1 cellular context compared by ENCODE assay signal in the genomic region with DNA sequence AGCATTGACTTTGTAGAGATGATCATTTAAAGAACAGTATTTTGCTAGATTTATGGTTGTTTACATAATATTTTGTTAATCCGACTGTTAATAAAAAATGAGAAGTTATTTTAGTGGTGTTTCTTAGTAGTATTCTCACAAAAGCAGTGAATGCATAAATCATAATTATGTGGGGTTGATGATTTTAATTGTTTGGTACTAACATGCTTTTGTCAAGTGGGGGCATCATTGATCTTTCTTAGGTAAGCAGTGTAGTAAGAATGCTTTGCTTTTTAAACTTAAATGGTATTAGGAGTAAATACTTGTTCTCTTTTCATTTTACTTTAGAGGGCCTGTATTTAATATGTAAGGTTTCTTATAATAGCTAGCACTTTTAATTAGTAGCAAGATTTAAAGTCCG.
TF ChIP-seq lines count a peak whose summit lies in the region.

No MANE protein-coding gene starts in this region.

TF ChIP-seq in HCT116, 20 proteins besides CTCF, POLR2A, EP300 and RAD21:
- TF ChIP-seq, protein P1, sequence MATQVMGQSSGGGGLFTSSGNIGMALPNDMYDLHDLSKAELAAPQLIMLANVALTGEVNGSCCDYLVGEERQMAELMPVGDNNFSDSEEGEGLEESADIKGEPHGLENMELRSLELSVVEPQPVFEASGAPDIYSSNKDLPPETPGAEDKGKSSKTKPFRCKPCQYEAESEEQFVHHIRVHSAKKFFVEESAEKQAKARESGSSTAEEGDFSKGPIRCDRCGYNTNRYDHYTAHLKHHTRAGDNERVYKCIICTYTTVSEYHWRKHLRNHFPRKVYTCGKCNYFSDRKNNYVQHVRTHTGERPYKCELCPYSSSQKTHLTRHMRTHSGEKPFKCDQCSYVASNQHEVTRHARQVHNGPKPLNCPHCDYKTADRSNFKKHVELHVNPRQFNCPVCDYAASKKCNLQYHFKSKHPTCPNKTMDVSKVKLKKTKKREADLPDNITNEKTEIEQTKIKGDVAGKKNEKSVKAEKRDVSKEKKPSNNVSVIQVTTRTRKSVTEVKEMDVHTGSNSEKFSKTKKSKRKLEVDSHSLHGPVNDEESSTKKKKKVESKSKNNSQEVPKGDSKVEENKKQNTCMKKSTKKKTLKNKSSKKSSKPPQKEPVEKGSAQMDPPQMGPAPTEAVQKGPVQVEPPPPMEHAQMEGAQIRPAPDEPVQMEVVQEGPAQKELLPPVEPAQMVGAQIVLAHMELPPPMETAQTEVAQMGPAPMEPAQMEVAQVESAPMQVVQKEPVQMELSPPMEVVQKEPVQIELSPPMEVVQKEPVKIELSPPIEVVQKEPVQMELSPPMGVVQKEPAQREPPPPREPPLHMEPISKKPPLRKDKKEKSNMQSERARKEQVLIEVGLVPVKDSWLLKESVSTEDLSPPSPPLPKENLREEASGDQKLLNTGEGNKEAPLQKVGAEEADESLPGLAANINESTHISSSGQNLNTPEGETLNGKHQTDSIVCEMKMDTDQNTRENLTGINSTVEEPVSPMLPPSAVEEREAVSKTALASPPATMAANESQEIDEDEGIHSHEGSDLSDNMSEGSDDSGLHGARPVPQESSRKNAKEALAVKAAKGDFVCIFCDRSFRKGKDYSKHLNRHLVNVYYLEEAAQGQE (IDR thresholded peaks at IDR 0.05; ENCODE audit: low read depth), result no peak
- TF ChIP-seq SIN3A (IDR thresholded peaks at IDR 0.05; ENCODE audit: low read depth), result no peak
- TF ChIP-seq CEBPB (IDR thresholded peaks at IDR 0.05; ENCODE audit: low read depth), result no peak
- TF ChIP-seq ZBTB33 (IDR thresholded peaks at IDR 0.05; ENCODE audit: extremely low read depth, insufficient replicate concordance, low read length), result no peak
- TF ChIP-seq POLR2AphosphoS5 (IDR thresholded peaks at IDR 0.05; ENCODE audit: low read depth, low read length), result no peak
- no peak for TF ChIP-seq ZNF274 (IDR thresholded peaks at IDR 0.05; ENCODE audit: low read depth, low read length)
- no peak for TF ChIP-seq EGR1 (IDR thresholded peaks at IDR 0.05; ENCODE audit: low read depth)
- TF ChIP-seq YY1 (IDR thresholded peaks at IDR 0.05; ENCODE audit: extremely low read depth, insufficient replicate concordance, low read depth, low read length), result no peak
- TF ChIP-seq, protein P2, sequence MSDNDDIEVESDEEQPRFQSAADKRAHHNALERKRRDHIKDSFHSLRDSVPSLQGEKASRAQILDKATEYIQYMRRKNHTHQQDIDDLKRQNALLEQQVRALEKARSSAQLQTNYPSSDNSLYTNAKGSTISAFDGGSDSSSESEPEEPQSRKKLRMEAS (IDR thresholded peaks at IDR 0.05), result no peak
- no peak for TF ChIP-seq ATF3 (IDR thresholded peaks at IDR 0.05)
- TF ChIP-seq TCF7L2 (IDR thresholded peaks at IDR 0.05; ENCODE audit: borderline replicate concordance, extremely low read depth, insufficient read depth, insufficient read length), result no peak
- no peak for TF ChIP-seq SRF (IDR thresholded peaks at IDR 0.05; ENCODE audit: low read depth)
- no peak for TF ChIP-seq ZFX (IDR thresholded peaks at IDR 0.05)
- no peak for TF ChIP-seq EZH2 (IDR thresholded peaks at IDR 0.05)
- no peak for TF ChIP-seq FOSL1 (IDR thresholded peaks at IDR 0.05; ENCODE audit: low read depth)
- TF ChIP-seq EZH2phosphoT487 (IDR thresholded peaks at IDR 0.05; ENCODE audit: borderline replicate concordance), result no peak
